22 cellular contexts compared by ENCODE assay signal in the genomic region with DNA sequence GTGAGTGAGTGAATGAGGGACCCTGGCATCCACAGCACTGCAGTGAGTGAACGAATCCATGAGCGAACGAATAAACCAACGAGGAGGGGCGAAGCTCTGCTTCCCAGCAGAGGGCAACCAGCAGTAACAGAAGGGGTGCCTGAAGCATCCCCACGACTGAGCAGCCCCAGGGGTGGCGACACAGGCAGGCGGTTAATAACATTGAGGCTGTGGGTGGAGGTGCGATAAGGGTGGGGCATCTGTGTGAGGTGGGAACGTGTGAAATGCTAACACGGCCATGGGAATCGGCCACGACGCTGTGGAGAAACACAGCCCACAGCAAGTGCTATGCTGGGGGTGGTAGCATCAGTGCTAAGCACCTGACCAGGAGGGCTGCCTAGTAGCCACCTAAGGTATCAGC.
"Had no signal": no experiment of that assay in that cellular context is flagged by ENCODE, and none has a peak within 500 bp of the region (broad histone marks: within the 10 kb centered on the region; RNA-seq: fewer than 3 reads in every experiment).

No MANE protein-coding gene starts in this region.

- H3K27ac Mint-ChIP-seq: activated CD4-positive, alpha-beta memory T cell treated with anti-CD3 and anti-CD28 coated beads for 36 hours; activated CD4-positive, alpha-beta T cell treated with anti-CD3 and anti-CD28 coated beads, Interleukin-2, amount 10 ng/mL, durations not matched to agents 7 days and 5 days; activated naive CD4-positive, alpha-beta T cell treated with anti-CD3 and anti-CD28 coated beads for 36 hours; activated naive CD8-positive, alpha-beta T cell treated with anti-CD3 and anti-CD28 coated beads for 36 hours; T-helper 17 cell; WTC11 had no signal

- H3K4me3 Mint-ChIP-seq: activated CD4-positive, alpha-beta memory T cell treated with anti-CD3 and anti-CD28 coated beads for 36 hours; activated CD4-positive, alpha-beta T cell treated with anti-CD3 and anti-CD28 coated beads, Interleukin-2, amount 10 ng/mL, durations not matched to agents 7 days and 5 days; activated naive CD4-positive, alpha-beta T cell treated with anti-CD3 and anti-CD28 coated beads for 36 hours; activated naive CD8-positive, alpha-beta T cell treated with anti-CD3 and anti-CD28 coated beads for 36 hours; activated T-cell treated with anti-CD3 and anti-CD28 coated beads, Interleukin-2, amount 50 U/mL, for 4 hours; T-helper 17 cell; WTC11 had no signal

- DNase-seq: activated CD4-positive, alpha-beta memory T cell treated with anti-CD3 and anti-CD28 coated beads for 36 hours; activated CD4-positive, alpha-beta T cell treated with anti-CD3 and anti-CD28 coated beads, Interleukin-2, amount 10 ng/mL, durations not matched to agents 7 days and 5 days; activated CD4-positive, CD25-positive, alpha-beta regulatory T cell treated with anti-CD3 and anti-CD28 coated beads, Interleukin-2, amount 50 U/mL, for 72 hours; activated CD8-positive, alpha-beta memory T cell treated with anti-CD3 and anti-CD28 coated beads for 24 hours; activated effector memory CD4-positive, alpha-beta T cell treated with anti-CD3 and anti-CD28 coated beads, Interleukin-2, amount 50 U/mL, for 16 hours; activated naive CD4-positive, alpha-beta T cell treated with anti-CD3 and anti-CD28 coated beads for 36 hours; activated naive CD8-positive, alpha-beta T cell treated with anti-CD3 and anti-CD28 coated beads for 36 hours; activated T-cell treated with anti-CD3 and anti-CD28 coated beads, Interleukin-2, amount 50 U/mL, for 4 hours; Karpas-422; MM.1S; NCI-H1105; NCI-H1436; NCI-H1694 treated with DMSO at 0.1 percent for 48 hours; NCI-H2029 treated with DMSO at 0.1 percent for 48 hours; NCI-H446; NCI-H524; PC-9; SIG-M5; T-helper 17 cell; T-helper 9 cell had no signal

- ATAC-seq: activated T-cell treated with anti-CD3 and anti-CD28 coated beads, Interleukin-2, amount 50 U/mL, for 4 hours; K562; T-helper 17 cell; WTC11 had no signal

- H3K4me3 ChIP-seq: K562, PC-9 had no signal

- H3K27me3 Mint-ChIP-seq: activated CD4-positive, alpha-beta memory T cell treated with anti-CD3 and anti-CD28 coated beads for 36 hours; activated CD4-positive, alpha-beta T cell treated with anti-CD3 and anti-CD28 coated beads, Interleukin-2, amount 10 ng/mL, durations not matched to agents 7 days and 5 days; activated naive CD8-positive, alpha-beta T cell treated with anti-CD3 and anti-CD28 coated beads for 36 hours; T-helper 17 cell had no signal

- H3K4me1 Mint-ChIP-seq: activated CD4-positive, alpha-beta T cell treated with anti-CD3 and anti-CD28 coated beads, Interleukin-2, amount 10 ng/mL, durations not matched to agents 7 days and 5 days; WTC11 had no signal

- FAIRE-seq: K562 had no signal

- H3K27ac ChIP-seq: PC-9 had no signal
